12 cellular contexts compared by ENCODE assay signal in the genomic region with DNA sequence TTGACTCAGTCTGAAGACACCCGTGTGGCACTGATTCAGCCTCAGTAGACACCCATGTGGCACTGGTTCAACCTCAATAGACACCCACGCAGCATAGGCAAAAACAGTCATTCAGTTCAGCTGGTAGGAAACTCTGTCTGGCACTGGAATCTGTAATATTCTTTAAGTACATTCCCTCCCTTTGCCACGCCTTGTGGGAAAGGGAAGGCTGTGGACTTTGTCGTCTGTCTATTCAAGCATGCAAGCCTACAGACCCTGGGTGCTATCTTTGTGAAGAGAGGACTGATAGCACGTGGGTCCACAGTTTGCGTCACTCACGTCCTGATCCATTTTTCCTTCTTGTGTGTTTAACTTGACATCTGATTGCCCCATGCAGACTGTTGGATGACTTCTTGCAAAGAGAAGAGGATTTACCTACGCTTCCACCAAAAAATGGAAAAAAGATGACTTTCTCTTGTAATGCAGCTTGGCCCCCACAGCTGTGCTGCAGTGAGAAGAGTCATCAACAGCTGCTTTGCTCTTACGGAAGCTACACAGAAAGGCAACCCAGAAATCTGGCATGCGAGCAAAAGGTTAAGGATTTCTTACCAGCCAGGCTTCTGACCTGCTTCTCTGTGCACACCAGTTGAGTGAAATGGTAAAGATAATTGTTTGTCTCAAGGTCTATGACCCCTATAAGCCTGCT.
DNase-seq lines count a peak whose midpoint lies in the region; ATAC-seq and TF ChIP-seq lines count a peak whose summit lies in the region.
"Had no signal": no experiment of that assay in that cellular context is flagged by ENCODE, and none has a peak within 500 bp of the region (broad histone marks: within the 10 kb centered on the region; RNA-seq: fewer than 3 reads in every experiment).

No MANE protein-coding gene starts in this region.

- H3K4me1 ChIP-seq in SJCRH30: peaks cover 37% of the 10 kb centered on the region
- peaks cover 28% of the 10 kb centered on the region for H3K4me1 ChIP-seq in parathyroid adenoma
- H3K4me1 ChIP-seq in spleen: no peaks in the 10 kb centered on the region

- CTCF ChIA-PET in GM10248 (lab: Yijun Ruan, JAX): interaction anchor here (0.8 kb wide), 1 partner anchor 12 kb away, joined by 3 read pairs; no protein-coding TSS in a partner anchor

- H3K9ac ChIP-seq in parathyroid adenoma: no peak overlapping the region

- no peak for TF ChIP-seq CTCF in AG10803 (conservative IDR thresholded peaks at IDR 0.05; ENCODE audit: low read length)
- TF ChIP-seq CTCF in fibroblast of villous mesenchyme (IDR thresholded peaks at IDR 0.05; ENCODE audit: insufficient read depth, low read depth, low read length): no peak
- no peak for TF ChIP-seq CTCF in parathyroid adenoma (IDR thresholded peaks at IDR 0.05)
- TF ChIP-seq CTCF in spleen (IDR thresholded peaks at IDR 0.05 in 8 of 11, conservative IDR thresholded peaks at IDR 0.05 in 3 of 11): no peak
- TF ChIP-seq CTCF in GM10248 (IDR thresholded peaks at IDR 0.05; ENCODE audit: control extremely low read depth, extremely low read depth, low read depth, missing control alignments): no peak

- POLR2A ChIA-PET in GM10248 (lab: Yijun Ruan, JAX): no interaction called here

- 87 to 91% (median 90%) methylated on average over 10 of the region's 10 CpGs for WGBS in spleen, 5 donors

- no peaks in the 10 kb centered on the region for H3K79me2 ChIP-seq in parathyroid adenoma

- DNase-seq in AG10803 (ENCODE audit: low read depth): peak; percentile 82
- peak; percentile 42 to 64 for DNase-seq in SJCRH30
- peak; percentile 38 for DNase-seq in fibroblast of villous mesenchyme (ENCODE audit: low read depth)
- DNase-seq in spleen: no peak
- no peak for DNase-seq in NCI-H1417 (lab: John Stamatoyannopoulos, UW)
- no peak for DNase-seq in GM10248 (ENCODE audit: extremely low spot score)
- DNase-seq in stimulated activated naive CD8-positive, alpha-beta T cell treated with anti-CD3 and anti-CD28 coated beads, Interleukin-15, Interleukin-2, amounts not matched to agents 100 U/mL and 50 U/mL, for 24 hours: no peak
- DNase-seq: cerebellar nuclear complex, NCI-H146, NCI-H524, nephron progenitor cell had no signal

- TF ChIP-seq POLR2A in spleen (IDR thresholded peaks at IDR 0.05): no peak

- no peak overlapping the region for H3K4me2 ChIP-seq in parathyroid adenoma (ENCODE audit: low read length)

- intact Hi-C loops in spleen (cut with DNase I; ENCODE audit: low total_unique reads): no loop called here

- no peaks in the 10 kb centered on the region for H3K9me3 ChIP-seq in SJCRH30 (replicated peaks)
- no peaks in the 10 kb centered on the region for H3K9me3 ChIP-seq in parathyroid adenoma (ENCODE audit: control insufficient read depth, low read length)
- no peaks in the 10 kb centered on the region for H3K9me3 ChIP-seq in spleen

- no peaks in the 10 kb centered on the region for H3K27me3 ChIP-seq in SJCRH30
- no peaks in the 10 kb centered on the region for H3K27me3 ChIP-seq in parathyroid adenoma (ENCODE audit: control insufficient read depth, insufficient read depth, low read length)
- H3K27me3 ChIP-seq in spleen (replicated peaks in 1 of 7): no peaks in the 10 kb centered on the region

- no peak for ATAC-seq in stimulated activated naive CD8-positive, alpha-beta T cell treated with anti-CD3 and anti-CD28 coated beads, Interleukin-15, Interleukin-2, amounts not matched to agents 100 U/mL and 50 U/mL, for 24 hours

- no peak overlapping the region for H3K4me3 ChIP-seq in AG10803 (ENCODE audit: low read length)
- H3K4me3 ChIP-seq in SJCRH30: peak overlapping the region; percentile 45
- no peak overlapping the region for H3K4me3 ChIP-seq in fibroblast of villous mesenchyme (ENCODE audit: low read depth, low read length)
- H3K4me3 ChIP-seq in parathyroid adenoma (ENCODE audit: low read depth, low read length): no peak overlapping the region
- H3K4me3 ChIP-seq in spleen: no peak overlapping the region

- H2AFZ ChIP-seq in parathyroid adenoma: peak overlapping the region; percentile 24

- H3K27ac ChIP-seq in SJCRH30 (peak overlapping the region; percentile 80), parathyroid adenoma (no peak overlapping the region), spleen (no peak overlapping the region)

- no peaks in the 10 kb centered on the region for H3K36me3 ChIP-seq in SJCRH30
- no peaks in the 10 kb centered on the region for H3K36me3 ChIP-seq in parathyroid adenoma (ENCODE audit: control insufficient read depth, insufficient read depth, low read length)
- H3K36me3 ChIP-seq in spleen: peaks cover 0 to 9% (median 0%) of the 10 kb centered on the region in 6 donors

Comparison
In these comparisons a context has a peak if more than half of its experiments do, and no peak if none do; other contexts are left out.
1. DNase-seq: peak in AG10803 (single experiment), SJCRH30 (2 of 2) and fibroblast of villous mesenchyme (single experiment); none in spleen (single experiment), NCI-H1417 (0 of 3), GM10248 (single experiment) and stimulated activated naive CD8-positive, alpha-beta T cell treated with anti-CD3 and anti-CD28 coated beads, Interleukin-15, Interleukin-2, amounts not matched to agents 100 U/mL and 50 U/mL, for 24 hours (single experiment).